Comparison of ENCODE assay signal across 9 cellular contexts in the genomic region with DNA sequence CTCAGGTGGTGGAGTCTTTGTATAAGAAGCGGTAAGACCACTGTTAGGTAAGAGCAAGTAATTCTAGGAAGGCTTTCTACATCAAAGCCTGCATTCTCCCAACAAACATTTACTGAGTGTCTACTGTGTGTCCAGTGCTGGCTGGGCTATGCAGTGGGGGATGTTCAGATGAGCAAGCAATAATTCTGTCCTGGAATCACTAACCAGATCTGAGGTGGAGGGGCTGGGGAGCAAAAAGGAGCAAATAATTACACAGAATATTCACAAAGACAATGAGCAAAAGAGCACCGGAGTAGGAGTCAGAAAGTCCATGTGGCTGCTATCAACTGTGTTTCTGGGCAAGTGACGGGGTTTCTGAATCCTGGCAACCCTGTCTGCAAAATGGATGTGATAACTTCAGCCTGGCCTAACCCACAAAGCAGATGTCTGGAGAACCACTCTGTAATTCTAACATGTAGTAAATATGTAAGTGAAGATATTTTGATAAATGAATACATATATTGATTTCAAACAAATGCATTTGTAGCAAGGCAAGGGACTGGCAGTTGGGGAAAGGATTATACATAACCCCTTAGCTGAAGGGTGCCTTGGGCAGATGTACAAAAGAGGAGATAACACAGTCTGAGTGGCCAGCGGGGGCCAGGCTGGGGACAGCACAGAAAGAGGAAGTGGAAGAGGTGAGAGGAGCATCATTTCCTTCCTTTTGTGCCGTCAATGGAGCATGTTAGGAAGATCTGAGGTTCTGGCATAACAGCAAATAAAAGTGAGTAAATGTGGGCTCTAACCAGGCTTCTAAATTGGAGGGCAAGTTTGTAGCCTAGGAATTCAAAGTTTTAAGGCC. TPM values are rescaled to one million over a fixed set of nuclear protein-coding genes. Genes with fewer than 3 reads are reported as not detected.
DNase-seq lines count a peak whose midpoint lies in the region; ATAC-seq and TF ChIP-seq lines count a peak whose summit lies in the region.
"Had no signal": no experiment of that assay in that cellular context is flagged by ENCODE, and none has a peak within 500 bp of the region (broad histone marks: within the 10 kb centered on the region; RNA-seq: fewer than 3 reads in every experiment).

No MANE protein-coding gene starts in this region.

- H3K4me1 Mint-ChIP-seq in activated naive CD8-positive, alpha-beta T cell (ENCODE audit: low read depth) = peaks cover 16% of the 10 kb centered on the region
- peaks cover 28 to 31% of the 10 kb centered on the region in 2 donors for H3K4me1 Mint-ChIP-seq in natural killer cell

- peaks cover 2% of the 10 kb centered on the region for H3K27me3 Mint-ChIP-seq in activated naive CD8-positive, alpha-beta T cell
- no peaks in the 10 kb centered on the region for H3K27me3 Mint-ChIP-seq in natural killer cell (ENCODE audit: low read depth in 2 of 2)

- intact Hi-C loops in natural killer cell (cut with micrococcal nuclease) = no loop called here

- no peaks in the 10 kb centered on the region for H3K9me3 Mint-ChIP-seq in activated naive CD8-positive, alpha-beta T cell (ENCODE audit: low read depth)
- no peaks in the 10 kb centered on the region for H3K9me3 Mint-ChIP-seq in natural killer cell

- peak; percentile 57 for ATAC-seq in HG03196 (IDR thresholded peaks at IDR 0.05; ENCODE audit: unreplicated experiment)
- peak; percentile 84 to 95 (median 92) for ATAC-seq in natural killer cell
- ATAC-seq in HG02840 (IDR thresholded peaks at IDR 0.05; ENCODE audit: low FRiP score, unreplicated experiment) = no peak
- no peak for ATAC-seq in GM21717 (IDR thresholded peaks at IDR 0.05; ENCODE audit: unreplicated experiment)

- H3K27ac Mint-ChIP-seq in activated naive CD8-positive, alpha-beta T cell = peak overlapping the region; percentile 42
- peak overlapping the region; percentile 83 to 84 for H3K27ac Mint-ChIP-seq in natural killer cell

- peak overlapping the region; percentile 2 for H3K4me3 Mint-ChIP-seq in activated naive CD8-positive, alpha-beta T cell
- H3K4me3 Mint-ChIP-seq in natural killer cell = peak overlapping the region; percentile 94

- DNase-seq in GM10266 (ENCODE audit: extremely low spot score) (peak; percentile 44), natural killer cell (no peak), NCI-H2227 (lab: John Stamatoyannopoulos, UW; ENCODE audit: unreplicated experiment) (no peak), DMS 273 (lab: John Stamatoyannopoulos, UW; ENCODE audit: unreplicated experiment) (no peak)
- DNase-seq: effector CD4-positive, alpha-beta T cell had no signal

- H3K36me3 Mint-ChIP-seq in activated naive CD8-positive, alpha-beta T cell = peaks cover 2% of the 10 kb centered on the region
- no peaks in the 10 kb centered on the region for H3K36me3 Mint-ChIP-seq in natural killer cell

- TF ChIP-seq CTCF in GM10266 (IDR thresholded peaks at IDR 0.05; ENCODE audit: control insufficient read depth, insufficient read depth, low read depth, missing control alignments) (no peak), natural killer cell (IDR thresholded peaks at IDR 0.05) (no peak)

RNA-seq across cellular contexts. Expression of a gene that starts 28.8 kb away (rescaled TPM):
- not detected for total RNA-seq in natural killer cell

RNA-seq across cellular contexts. Expression of a gene that starts 37.7 kb away (rescaled TPM):
- total RNA-seq in natural killer cell = under 1 TPM; 0.56 to 0.95 (median 0.72) TPM

RNA-seq across cellular contexts. Expression of a gene that starts 42.6 kb away (rescaled TPM):
- total RNA-seq in natural killer cell = 10 to 100 TPM; 24.5 to 28.5 (median 28.2) TPM

RNA-seq across cellular contexts. Expression of a gene that starts 59.0 kb away (rescaled TPM):
- 1 to 10 TPM; 1.2 to 2.7 (median 1.7) TPM for total RNA-seq in natural killer cell

Comparison
In these comparisons a context has a peak if more than half of its experiments do, and no peak if none do; other contexts are left out.
1. ATAC-seq: peak in HG03196 (single experiment) and natural killer cell (3 of 3); none in HG02840 (single experiment) and GM21717 (single experiment).